1 cellular context compared by ENCODE assay signal in genomic region chr18:70287731-70288130, GRCh38.
TF ChIP-seq lines count a peak whose summit lies in the region.

No MANE protein-coding gene starts in this region.

TF ChIP-seq in K562, 482 proteins besides CTCF, POLR2A, EP300 and RAD21 (continued from another document):
- TF ChIP-seq POLR3A (IDR thresholded peaks at IDR 0.05; ENCODE audit: borderline replicate concordance, extremely low read depth, insufficient read depth, insufficient read length) (no peak), ZNF76 (CRISPR knock-in tag; IDR thresholded peaks at IDR 0.05; ENCODE audit: borderline replicate concordance) (no peak), ZNF507 (tag; conservative IDR thresholded peaks at IDR 0.05) (no peak), KAT2B (IDR thresholded peaks at IDR 0.05; ENCODE audit: low read depth, low read length) (no peak), COPS2 (conservative IDR thresholded peaks at IDR 0.05) (no peak), ZNF354B (CRISPR knock-in tag; IDR thresholded peaks at IDR 0.05) (no peak), CREB5 (CRISPR knock-in tag; IDR thresholded peaks at IDR 0.05) (no peak)
- TF ChIP-seq, protein P1, sequence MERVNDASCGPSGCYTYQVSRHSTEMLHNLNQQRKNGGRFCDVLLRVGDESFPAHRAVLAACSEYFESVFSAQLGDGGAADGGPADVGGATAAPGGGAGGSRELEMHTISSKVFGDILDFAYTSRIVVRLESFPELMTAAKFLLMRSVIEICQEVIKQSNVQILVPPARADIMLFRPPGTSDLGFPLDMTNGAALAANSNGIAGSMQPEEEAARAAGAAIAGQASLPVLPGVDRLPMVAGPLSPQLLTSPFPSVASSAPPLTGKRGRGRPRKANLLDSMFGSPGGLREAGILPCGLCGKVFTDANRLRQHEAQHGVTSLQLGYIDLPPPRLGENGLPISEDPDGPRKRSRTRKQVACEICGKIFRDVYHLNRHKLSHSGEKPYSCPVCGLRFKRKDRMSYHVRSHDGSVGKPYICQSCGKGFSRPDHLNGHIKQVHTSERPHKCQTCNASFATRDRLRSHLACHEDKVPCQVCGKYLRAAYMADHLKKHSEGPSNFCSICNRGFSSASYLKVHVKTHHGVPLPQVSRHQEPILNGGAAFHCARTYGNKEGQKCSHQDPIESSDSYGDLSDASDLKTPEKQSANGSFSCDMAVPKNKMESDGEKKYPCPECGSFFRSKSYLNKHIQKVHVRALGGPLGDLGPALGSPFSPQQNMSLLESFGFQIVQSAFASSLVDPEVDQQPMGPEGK (CRISPR knock-in tag; IDR thresholded peaks at IDR 0.05; ENCODE audit: borderline replicate concordance): no peak
